Comparison of ENCODE assay signal across 16 cellular contexts in the genomic region with DNA sequence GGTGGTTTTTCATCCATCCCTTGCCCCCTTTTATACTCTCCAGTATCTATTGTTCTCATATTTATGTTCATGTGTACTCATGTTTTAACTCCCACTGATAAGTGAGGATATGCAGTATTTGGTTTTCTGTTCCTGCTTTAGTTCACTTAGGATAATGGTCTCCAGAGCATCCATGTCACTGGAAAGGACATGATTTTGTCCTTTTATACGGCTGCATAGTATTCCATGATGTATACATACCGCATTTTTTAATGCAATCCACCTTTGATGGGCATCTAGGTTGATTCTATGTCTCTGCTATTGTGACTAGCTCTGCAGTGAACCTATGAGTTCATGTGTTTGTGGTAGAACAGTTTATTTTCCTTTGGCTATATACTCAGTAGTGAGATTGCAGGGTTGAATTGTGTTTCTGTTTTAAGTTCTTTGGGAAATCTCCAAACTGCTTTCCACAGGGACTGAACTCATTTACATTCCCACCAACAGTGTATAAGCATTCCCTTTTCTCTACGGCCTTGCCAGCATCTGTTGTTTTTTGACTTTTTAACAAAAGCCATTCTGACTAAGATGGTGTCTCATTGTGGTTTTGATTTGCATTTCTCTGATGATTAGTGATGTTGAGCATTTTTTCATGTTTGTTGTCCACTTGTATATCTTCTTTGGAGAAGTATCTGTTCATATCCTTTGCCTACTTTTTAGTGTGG.
"Had no signal": no experiment of that assay in that cellular context is flagged by ENCODE, and none has a peak within 500 bp of the region (broad histone marks: within the 10 kb centered on the region; RNA-seq: fewer than 3 reads in every experiment).

No MANE protein-coding gene starts in this region.

- H3K27me3 Mint-ChIP-seq: activated B cell treated with CpG ODN at 0.5 μM for 24 hours; activated CD4-positive, alpha-beta T cell treated with anti-CD3 and anti-CD28 coated beads, Interleukin-2, amount 10 ng/mL, durations not matched to agents 24 days and 14 days; effector memory CD8-positive, alpha-beta T cell; memory B cell had no signal

- H3K4me1 ChIP-seq: ascending aorta, left lung, tibial artery, uterus had no signal

- H3K4me3 ChIP-seq: ascending aorta, heart left ventricle, left lung, tibial artery, uterus had no signal

- H3K27me3 ChIP-seq: ascending aorta, heart left ventricle, left lung, tibial artery, uterus had no signal

- H3K36me3 ChIP-seq: ascending aorta, heart left ventricle, left lung, tibial artery, uterus had no signal

- H3K4me3 Mint-ChIP-seq: activated B cell treated with CpG ODN at 0.5 μM for 24 hours; activated CD4-positive, alpha-beta T cell treated with anti-CD3 and anti-CD28 coated beads, Interleukin-2, amount 10 ng/mL, durations not matched to agents 24 days and 14 days; activated T-helper 1 cell treated with anti-CD3 and anti-CD28 coated beads, Interleukin-12 subunit alpha, Interleukin-12 subunit beta, Interleukin-2, Interleukin-4 antibody, amounts not matched to agents 30 ng/mL and 10 ng/mL and 1 ng/mL, durations not matched to agents 14 hours and 24 hours and 36 hours; effector memory CD8-positive, alpha-beta T cell; memory B cell; natural killer cell had no signal

- H3K36me3 Mint-ChIP-seq: memory B cell, natural killer cell had no signal

- H3K9me3 Mint-ChIP-seq: activated CD4-positive, alpha-beta T cell treated with anti-CD3 and anti-CD28 coated beads, Interleukin-2, amount 10 ng/mL, durations not matched to agents 24 days and 14 days; effector memory CD8-positive, alpha-beta T cell had no signal

- H3K4me1 Mint-ChIP-seq: activated B cell treated with CpG ODN at 0.5 μM for 24 hours; activated CD4-positive, alpha-beta T cell treated with anti-CD3 and anti-CD28 coated beads, Interleukin-2, amount 10 ng/mL, durations not matched to agents 24 days and 14 days; memory B cell; natural killer cell had no signal

- DNase-seq: activated B cell treated with CpG ODN at 0.5 μM for 24 hours; activated CD4-positive, alpha-beta T cell treated with anti-CD3 and anti-CD28 coated beads, Interleukin-2, amount 10 ng/mL, durations not matched to agents 24 days and 14 days; activated naive CD4-positive, alpha-beta T cell; effector memory CD8-positive, alpha-beta T cell; heart left ventricle; islet precursor cell; left lung; natural killer cell; posterior cingulate gyrus; small intestine; tibial artery; uterus had no signal

- H3K27ac ChIP-seq: ascending aorta, heart left ventricle, left lung, tibial artery, uterus had no signal

- FAIRE-seq: frontal cortex, small intestine had no signal

- ATAC-seq: effector memory CD8-positive, alpha-beta T cell; heart left ventricle; left lung; natural killer cell had no signal

- H3K9me3 ChIP-seq: ascending aorta, tibial artery, uterus had no signal

- H3K27ac Mint-ChIP-seq: activated B cell treated with CpG ODN at 0.5 μM for 24 hours; activated CD4-positive, alpha-beta T cell treated with anti-CD3 and anti-CD28 coated beads, Interleukin-2, amount 10 ng/mL, durations not matched to agents 24 days and 14 days; activated T-helper 1 cell treated with anti-CD3 and anti-CD28 coated beads, Interleukin-12 subunit alpha, Interleukin-12 subunit beta, Interleukin-2, Interleukin-4 antibody, amounts not matched to agents 30 ng/mL and 10 ng/mL and 1 ng/mL, durations not matched to agents 14 hours and 24 hours and 36 hours; effector memory CD8-positive, alpha-beta T cell; memory B cell; natural killer cell had no signal
